In the genomic region with DNA sequence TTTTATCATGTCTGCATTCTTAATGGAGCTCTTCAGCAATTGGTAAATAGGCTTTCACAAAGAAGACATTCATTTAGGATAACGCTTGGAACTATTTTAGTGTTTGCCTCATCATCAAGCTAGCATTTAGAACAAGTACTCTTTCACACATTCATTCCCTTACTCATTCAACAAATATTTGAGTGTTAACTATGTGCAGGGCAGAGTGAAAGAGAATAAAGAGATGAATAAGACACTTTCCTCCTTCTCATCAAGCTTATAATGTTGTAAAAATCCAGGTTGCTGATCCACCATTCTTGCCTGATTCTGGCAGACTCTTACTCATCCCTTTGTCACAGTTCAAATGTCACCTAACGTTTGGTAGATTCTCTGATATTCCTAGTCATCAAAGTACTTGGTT, we compare ENCODE assay signal across 23 cellular contexts.
DNase-seq lines count a peak whose midpoint lies in the region; ATAC-seq and TF ChIP-seq lines count a peak whose summit lies in the region.
"Had no signal": no experiment of that assay in that cellular context is flagged by ENCODE, and none has a peak within 500 bp of the region (broad histone marks: within the 10 kb centered on the region; RNA-seq: fewer than 3 reads in every experiment).

No MANE protein-coding gene starts in this region.

- peak; percentile 95 for DNase-seq in HT1080 (ENCODE audit: low read depth)
- no peak for DNase-seq in SK-N-SH
- DNase-seq in glomerular visceral epithelial cell (ENCODE audit: extremely low spot score) = peak; percentile 4
- peak; percentile 75 for DNase-seq in superior temporal gyrus (ENCODE audit: extremely low spot score)
- no peak for DNase-seq in GDM1 (lab: John Stamatoyannopoulos, UW)
- DNase-seq in KBM-7 = no peak
- DNase-seq: activated CD4-positive, CD25-positive, alpha-beta regulatory T cell treated with anti-CD3 and anti-CD28 coated beads, Interleukin-2, amount 50 U/mL, for 72 hours; C1 segment of cervical spinal cord; DMS79 treated with DMSO at 0.1 percent for 48 hours; Karpas-422; lower lobe of right lung; naive thymus-derived CD4-positive, alpha-beta T cell; NCI-H1417 treated with DMSO at 0.1 percent for 48 hours; NCI-H446 treated with DMSO at 0.1 percent for 48 hours; posterior cingulate gyrus; SIG-M5; stimulated activated CD4-positive, alpha-beta T cell treated with anti-CD3 and anti-CD28 coated beads, Interleukin-12 subunit alpha, Interleukin-12 subunit beta, amount 100 ng/mL, for 4 hours; T-helper 9 cell; thyroid gland had no signal

- POLR2A ChIA-PET in SK-N-SH (lab: Yijun Ruan, JAX) = no interaction called here

- H3K9me3 ChIP-seq in SK-N-SH = no peaks in the 10 kb centered on the region
- H3K9me3 ChIP-seq: lower lobe of right lung, thyroid gland had no signal

- H3K27ac ChIP-seq in SK-N-SH (ENCODE audit: low read depth in 2 of 2, low read length in 1 of 2) = peak overlapping the region in 1 of 2 experiments; percentile 44; a peak in 1 of 4 replicates
- H3K27ac ChIP-seq: lower lobe of right lung, thyroid gland had no signal

- H3K9me2 ChIP-seq in SK-N-SH = no peaks in the 10 kb centered on the region

- CTCF ChIA-PET in SK-N-SH (lab: Yijun Ruan, JAX) = no interaction called here

- H3K36me3 ChIP-seq in SK-N-SH (replicated peaks in 1 of 2; ENCODE audit: control insufficient read depth in 1 of 2, insufficient read depth in 2 of 2, low read length in 1 of 2) = no peaks in the 10 kb centered on the region
- H3K36me3 ChIP-seq: lower lobe of right lung, thyroid gland had no signal

- H3K4me3 ChIP-seq in SK-N-SH (ENCODE audit: low read depth in 2 of 2, low read length in 1 of 2) = no peak overlapping the region
- H3K4me3 ChIP-seq: lower lobe of right lung, thyroid gland had no signal

- no peak for TF ChIP-seq EP300 in SK-N-SH (IDR thresholded peaks at IDR 0.05; ENCODE audit: borderline replicate concordance in 1 of 2, low read depth in 1 of 2, low read length in 1 of 2)

- in situ Hi-C loops in KBM-7 (cut with MboI; ENCODE audit: low pct_unique_long_range_greater_than_20kb, low sequenced_read_pairs) = no loop called here

- no peaks in the 10 kb centered on the region for H4K20me1 ChIP-seq in SK-N-SH (ENCODE audit: insufficient read depth)

- TF ChIP-seq CTCF in SK-N-SH (IDR thresholded peaks at IDR 0.05) = no peak

- H3K27me3 ChIP-seq in SK-N-SH (ENCODE audit: insufficient read depth) = no peaks in the 10 kb centered on the region
- H3K27me3 ChIP-seq: thyroid gland had no signal

- H2AFZ ChIP-seq in SK-N-SH (ENCODE audit: low read depth) = peak overlapping the region; percentile 22

- ATAC-seq in HG02852 (IDR thresholded peaks at IDR 0.05; ENCODE audit: unreplicated experiment) = no peak
- ATAC-seq: activated T-helper 17 cell treated with anti-CD3 and anti-CD28 coated beads, Interleukin-2, amount 50 U/mL, for 72 hours; HCT116; lower lobe of right lung; naive thymus-derived CD4-positive, alpha-beta T cell; stimulated activated effector memory CD8-positive, alpha-beta T cell treated with anti-CD3 and anti-CD28 coated beads, Interleukin-12 subunit alpha, Interleukin-12 subunit beta, amount 100 ng/mL, for 72 hours had no signal

- TF ChIP-seq RAD21 in SK-N-SH (IDR thresholded peaks at IDR 0.05; ENCODE audit: low read length) = no peak

- no peaks in the 10 kb centered on the region for H3K79me2 ChIP-seq in SK-N-SH (ENCODE audit: insufficient read depth)

- no peak overlapping the region for H3K4me2 ChIP-seq in SK-N-SH

- H3K9ac ChIP-seq in SK-N-SH = no peak overlapping the region

- H3K4me1 ChIP-seq in SK-N-SH (ENCODE audit: control insufficient read depth in 1 of 2, insufficient read depth in 2 of 2, low read depth in 1 of 2, low read length in 1 of 2) = peaks cover 0 to 14% of the 10 kb centered on the region in 2 experiments; a peak in 1 of 4 replicates
- H3K4me1 ChIP-seq: lower lobe of right lung, thyroid gland had no signal

- H3F3A ChIP-seq in SK-N-SH (replicated peaks; ENCODE audit: insufficient read depth) = peaks cover 12% of the 10 kb centered on the region

- WGBS in SK-N-SH (ENCODE audit: low lambda C conversion rate) = 18% methylated on average over 2 of the region's 2 CpGs

TF ChIP-seq in SK-N-SH, 30 proteins besides CTCF, POLR2A, EP300 and RAD21:
- TF ChIP-seq RCOR1 (IDR thresholded peaks at IDR 0.05; ENCODE audit: low read length) (no peak), FOSL2 (IDR thresholded peaks at IDR 0.05; ENCODE audit: borderline replicate concordance, low read depth) (peak; percentile 32; the same call in 1 of the 2 replicates), JUND (IDR thresholded peaks at IDR 0.05) (peak; percentile 44; the same call in 1 of the 2 replicates)
TF ChIP-seq in SK-N-SH: peak in this region for 2.

Comparison
In these comparisons a context has a peak if more than half of its experiments do, and no peak if none do; other contexts are left out.
1. DNase-seq: peak in HT1080 (single experiment), glomerular visceral epithelial cell (single experiment) and superior temporal gyrus (single experiment); none in SK-N-SH (single experiment), GDM1 (single experiment) and KBM-7 (single experiment).